Comparison of ENCODE assay signal across 8 cellular contexts in the genomic region with DNA sequence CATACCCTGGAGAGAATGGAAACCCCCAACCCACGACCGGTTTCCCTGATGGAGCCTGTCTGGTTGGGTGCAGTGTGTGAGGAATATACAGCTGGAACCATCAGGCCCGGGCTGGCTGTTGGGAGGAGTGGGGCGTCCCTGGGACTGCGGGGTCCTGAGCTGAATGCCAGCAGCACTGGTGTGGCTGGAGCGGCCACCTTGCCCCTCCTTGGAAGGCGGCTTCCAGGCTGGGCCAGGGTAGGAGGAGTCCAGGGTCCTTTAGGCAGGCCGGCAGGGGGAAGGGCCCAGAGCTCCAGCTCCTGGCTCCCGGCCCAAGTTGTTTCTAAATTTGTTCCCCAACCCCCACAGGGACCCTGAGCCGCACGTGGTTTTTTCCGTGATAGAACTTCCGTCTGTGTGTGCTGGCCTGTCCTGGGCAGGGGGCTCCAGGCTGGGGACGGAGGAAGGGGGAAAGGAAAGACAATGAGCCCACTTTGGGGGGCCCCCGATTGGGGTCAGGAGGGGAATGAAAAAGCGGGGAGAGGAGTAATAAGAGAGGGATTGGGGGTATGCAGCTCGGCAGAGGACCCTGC. TPM values are rescaled to one million over a fixed set of nuclear protein-coding genes. Genes with fewer than 3 reads are reported as not detected.
DNase-seq lines count a peak whose midpoint lies in the region; ATAC-seq and TF ChIP-seq lines count a peak whose summit lies in the region.

No MANE protein-coding gene starts in this region.

- H3K9me3 Mint-ChIP-seq in activated T-cell treated with anti-CD3 and anti-CD28 coated beads, Interleukin-2, amount 50 U/mL, for 72 hours = no peaks in the 10 kb centered on the region

- peak overlapping the region; percentile 91 to 100 (median 98) for H3K27ac ChIP-seq in heart right ventricle

- H3K36me3 ChIP-seq in heart right ventricle = peaks cover 8 to 51% (median 20%) of the 10 kb centered on the region in 9 donors

- H3K4me3 ChIP-seq in heart right ventricle (peak overlapping the region; percentile 37 to 70 (median 60)), retinal pigment epithelial cell (ENCODE audit: low read length) (peak overlapping the region; percentile 65)

- TF ChIP-seq CTCF in heart right ventricle (IDR thresholded peaks at IDR 0.05) (no peak), retinal pigment epithelial cell (conservative IDR thresholded peaks at IDR 0.05; ENCODE audit: low read depth, low read length) (no peak)

- peak overlapping the region; percentile 86 to 95 for H3K4me3 Mint-ChIP-seq in activated T-cell treated with anti-CD3 and anti-CD28 coated beads, Interleukin-2, amount 50 U/mL, for 72 hours

- H3K36me3 Mint-ChIP-seq in activated T-cell treated with anti-CD3 and anti-CD28 coated beads, Interleukin-2, amount 50 U/mL, for 72 hours (ENCODE audit: insufficient read depth in 2 of 2) = peaks cover 0 to 2% of the 10 kb centered on the region in 2 donors

- 3 to 4% methylated on average over 17 of the region's 17 CpGs for WGBS in heart right ventricle, 2 donors

- no peaks in the 10 kb centered on the region for H3K27me3 ChIP-seq in heart right ventricle

- no peaks in the 10 kb centered on the region for H3K9me3 ChIP-seq in heart right ventricle

- peaks cover under 1% of the 10 kb centered on the region for H3K27me3 Mint-ChIP-seq in activated T-cell treated with anti-CD3 and anti-CD28 coated beads, Interleukin-2, amount 50 U/mL, for 72 hours (ENCODE audit: low read depth)

- intact Hi-C loops in heart right ventricle (cut with DNase I) = no loop called here

- H3K4me1 Mint-ChIP-seq in activated T-cell treated with anti-CD3 and anti-CD28 coated beads, Interleukin-2, amount 50 U/mL, for 72 hours (ENCODE audit: low read depth) = peaks cover 12% of the 10 kb centered on the region

- DNase-seq in AG08395 (ENCODE audit: low spot score) (peak; percentile 35), HT-29 (ENCODE audit: low spot score) (peak; percentile 76), heart right ventricle (peak; percentile 89 to 94), retinal pigment epithelial cell (ENCODE audit: low read depth) (no peak), nucleus accumbens (lab: John Stamatoyannopoulos, UW) (no peak), NCI-H2029 (lab: John Stamatoyannopoulos, UW) (no peak)
- no peak for DNase-seq in activated T-cell treated with anti-CD3 and anti-CD28 coated beads, Interleukin-2, amount 50 U/mL, for 72 hours

- H3K27ac Mint-ChIP-seq in activated T-cell treated with anti-CD3 and anti-CD28 coated beads, Interleukin-2, amount 50 U/mL, for 72 hours = no peak overlapping the region

- ATAC-seq in activated T-cell treated with anti-CD3 and anti-CD28 coated beads, Interleukin-2, amount 50 U/mL, for 72 hours (replicated peaks in 1 of 2) = no peak
- ATAC-seq in heart right ventricle (peak; percentile 69 to 92 (median 82)), HG03135 (IDR thresholded peaks at IDR 0.05; ENCODE audit: unreplicated experiment) (no peak)

- H3K4me1 ChIP-seq in heart right ventricle = peaks cover 32 to 84% (median 64%) of the 10 kb centered on the region in 9 donors

RNA-seq across cellular contexts. Expression of a gene that starts 0.7 kb away (rescaled TPM):
- total RNA-seq in HT-29 (2014; rRNA removed; shearing (Covaris generic)) = 210 and 226 TPM in 2 replicates
- 1 to 10 TPM; 4.3 to 8.3 TPM for total RNA-seq in activated T-cell treated with anti-CD3 and anti-CD28 coated beads, Interleukin-2, amount 50 U/mL, for 72 hours
- 10 to 100 TPM; 15.2 to 21.5 (median 16.8) TPM for total RNA-seq in heart right ventricle
- 10 to 100 TPM in 1 of 2 donors, 1 to 10 TPM in 1; 4.7 to 11.5 TPM for polyA plus RNA-seq in heart right ventricle

RNA-seq across cellular contexts. Expression of a gene that starts 21.7 kb away (rescaled TPM):
- total RNA-seq in HT-29 (2014; rRNA removed; shearing (Covaris generic)) = 111 and 115 TPM in 2 replicates
- 10 to 100 TPM; 53.1 to 56.6 TPM for total RNA-seq in activated T-cell treated with anti-CD3 and anti-CD28 coated beads, Interleukin-2, amount 50 U/mL, for 72 hours
- 10 to 100 TPM; 31.6 to 47.1 (median 39.2) TPM for total RNA-seq in heart right ventricle
- polyA plus RNA-seq in heart right ventricle = 10 to 100 TPM; 31.5 to 52.9 TPM

RNA-seq across cellular contexts. Expression of a gene that starts 25.2 kb away (rescaled TPM):
- total RNA-seq in HT-29 (2014; rRNA removed; shearing (Covaris generic)) = 107 and 116 TPM in 2 replicates
- 1 to 10 TPM; 1.6 to 2.0 TPM for total RNA-seq in activated T-cell treated with anti-CD3 and anti-CD28 coated beads, Interleukin-2, amount 50 U/mL, for 72 hours
- total RNA-seq in heart right ventricle = 10 to 100 TPM in 7 of 10 donors, 1 to 10 TPM in 3; 2.6 to 20.8 (median 11.7) TPM
- 1 to 10 TPM; 2.0 to 5.4 TPM for polyA plus RNA-seq in heart right ventricle

RNA-seq across cellular contexts. Expression of a gene that starts 25.8 kb away (rescaled TPM):
- not detected in 2 replicates for total RNA-seq in HT-29 (2014; rRNA removed; shearing (Covaris generic))
- total RNA-seq in activated T-cell treated with anti-CD3 and anti-CD28 coated beads, Interleukin-2, amount 50 U/mL, for 72 hours = under 1 TPM in 1 of 2 donors, not detected in 1; 0.63 TPM
- under 1 TPM in 3 of 10 donors, not detected in 7; 0.24 to 0.32 (median 0.32) TPM for total RNA-seq in heart right ventricle
- under 1 TPM in 1 of 2 donors, not detected in 1; 0.44 TPM for polyA plus RNA-seq in heart right ventricle

RNA-seq across cellular contexts. Expression of a gene that starts 35.8 kb away (rescaled TPM):
- total RNA-seq in HT-29 (2014; rRNA removed; shearing (Covaris generic)) = 607 and 627 TPM in 2 replicates
- 100 to 1,000 TPM; 122 to 128 TPM for total RNA-seq in activated T-cell treated with anti-CD3 and anti-CD28 coated beads, Interleukin-2, amount 50 U/mL, for 72 hours
- total RNA-seq in heart right ventricle = 100 to 1,000 TPM; 211 to 495 (median 330) TPM
- polyA plus RNA-seq in heart right ventricle = 100 to 1,000 TPM; 522 to 992 TPM

Comparison
In these comparisons a context has a peak if more than half of its experiments do, and no peak if none do; other contexts are left out.
1. DNase-seq: peak in AG08395 (single experiment), HT-29 (single experiment) and heart right ventricle (2 of 2); none in activated T-cell treated with anti-CD3 and anti-CD28 coated beads, Interleukin-2, amount 50 U/mL, for 72 hours (0 of 2), retinal pigment epithelial cell (single experiment), nucleus accumbens (0 of 56) and NCI-H2029 (single experiment).
2. ATAC-seq: peak in heart right ventricle (8 of 8); none in activated T-cell treated with anti-CD3 and anti-CD28 coated beads, Interleukin-2, amount 50 U/mL, for 72 hours (0 of 2) and HG03135 (single experiment).